24 cellular contexts compared by ENCODE assay signal in the genomic region with DNA sequence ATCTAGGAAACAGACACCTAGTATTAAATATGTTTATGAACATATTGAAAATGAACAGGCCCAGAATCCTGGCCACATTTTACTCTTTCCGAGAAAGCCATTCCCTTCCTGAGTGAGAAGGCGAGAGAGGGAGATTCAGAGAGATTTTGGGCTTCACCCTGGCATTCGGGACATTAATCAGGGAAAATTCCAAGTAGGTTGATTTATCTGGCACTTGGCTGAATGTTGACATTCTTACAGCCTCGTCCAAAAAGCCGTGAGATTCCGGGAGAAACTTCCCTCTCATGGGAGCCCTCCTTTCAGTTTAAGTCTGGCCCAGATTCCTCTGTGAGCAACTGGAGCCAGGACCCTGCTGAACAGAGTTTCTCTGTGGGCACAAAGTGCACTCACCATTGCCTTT.
"Had no signal": no experiment of that assay in that cellular context is flagged by ENCODE, and none has a peak within 500 bp of the region (broad histone marks: within the 10 kb centered on the region; RNA-seq: fewer than 3 reads in every experiment).

No MANE protein-coding gene starts in this region.

- H3K27ac ChIP-seq: breast epithelium, coronary artery, left lung, SJSA1, suprapubic skin had no signal

- H3K36me3 ChIP-seq: breast epithelium, left lung, SJSA1, suprapubic skin had no signal

- H3K4me3 ChIP-seq: breast epithelium, coronary artery, left lung, SJSA1, suprapubic skin had no signal

- DNase-seq: activated B cell treated with CpG ODN at 0.5 μM for 24 hours; activated CD4-positive, alpha-beta T cell treated with anti-CD3 and anti-CD28 coated beads for 36 hours; activated CD4-positive, alpha-beta T cell treated with anti-CD3 and anti-CD28 coated beads, Interleukin-2, amount 50 U/mL, for 4 hours; activated CD8-positive, alpha-beta memory T cell treated with anti-CD3 and anti-CD28 coated beads for 24 hours; activated CD8-positive, alpha-beta memory T cell treated with anti-CD3 and anti-CD28 coated beads, Interleukin-2, amount 50 U/mL, for 4 hours; activated naive CD4-positive, alpha-beta T cell; activated naive CD8-positive, alpha-beta T cell treated with anti-CD3 and anti-CD28 coated beads for 36 hours; activated T-cell treated with anti-CD3 and anti-CD28 coated beads, Interleukin-2, amount 50 U/mL, for 24 hours; amniotic stem cell; endodermal cell; kidney; left lung; mammary epithelial cell; nephron progenitor cell; posterior cingulate gyrus; stimulated activated CD4-positive, alpha-beta T cell treated with anti-CD3 and anti-CD28 coated beads, Interleukin-1b, Interleukin-23, amount 100 ng/mL, for 48 hours; stimulated activated naive CD8-positive, alpha-beta T cell treated with anti-CD3 and anti-CD28 coated beads, Interleukin-15, amount 100 ng/mL, for 72 hours; T-helper 9 cell; trophoblast cell had no signal

- H3K27me3 ChIP-seq: SJSA1 had no signal

- ATAC-seq: activated CD4-positive, alpha-beta T cell treated with anti-CD3 and anti-CD28 coated beads for 36 hours; activated T-helper 17 cell treated with anti-CD3 and anti-CD28 coated beads, Interleukin-2, amount 50 U/mL, for 72 hours; left lung; stimulated activated naive CD8-positive, alpha-beta T cell treated with anti-CD3 and anti-CD28 coated beads, Interleukin-15, amount 100 ng/mL, for 72 hours had no signal

- H3K4me1 ChIP-seq: breast epithelium, left lung, SJSA1, suprapubic skin had no signal
